Comparison of ENCODE assay signal across 8 cellular contexts in the genomic region with DNA sequence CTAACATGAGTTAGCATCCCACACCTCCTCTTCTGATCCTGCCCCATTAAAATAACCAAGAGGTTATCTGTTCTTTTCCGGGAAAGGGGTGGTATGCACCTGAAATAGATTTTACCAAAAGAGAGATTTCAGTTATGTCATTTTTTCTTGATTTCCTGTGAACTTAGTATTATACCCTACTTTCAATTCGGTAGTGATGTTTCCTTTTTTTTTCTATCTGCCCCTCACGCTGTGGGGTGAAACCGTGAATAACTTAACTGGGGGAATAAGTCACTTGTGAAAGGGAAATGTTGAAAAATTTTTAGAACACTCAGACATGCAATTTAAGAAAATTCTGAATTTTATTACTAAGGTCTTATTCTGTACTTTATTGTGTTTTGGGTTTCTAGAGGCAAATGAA.
DNase-seq lines count a peak whose midpoint lies in the region; ATAC-seq and TF ChIP-seq lines count a peak whose summit lies in the region.
"Not testable (repeated sequence)": the region's sequence is repeated elsewhere in the genome, so short reads cannot be mapped to it uniquely, and the experiment has no call there.

No MANE protein-coding gene starts in this region.

- not testable (repeated sequence) for DNase-seq in CD8-positive, alpha-beta T cell; activated CD4-positive, alpha-beta T cell treated with anti-CD3 and anti-CD28 coated beads for 36 hours; activated CD8-positive, alpha-beta T cell treated with anti-CD3 and anti-CD28 coated beads, Interleukin-2, amount 10 ng/mL, durations not matched to agents 7 days and 5 days; activated T-cell treated with anti-CD3 and anti-CD28 coated beads, Interleukin-2, amount 50 U/mL, for 72 hours; activated naive CD4-positive, alpha-beta T cell treated with anti-CD3 and anti-CD28 coated beads, Interleukin-2, amount 10 ng/mL, durations not matched to agents 7 days and 5 days; activated naive CD8-positive, alpha-beta T cell treated with anti-CD3 and anti-CD28 coated beads for 36 hours; natural killer cell treated with Interleukin-12 subunit alpha and Interleukin-12 subunit beta and Interleukin-15 and Interleukin-18, amount 100 ng/mL, for 72 hours (ENCODE audit: low spot score); stimulated activated naive CD8-positive, alpha-beta T cell treated with anti-CD3 and anti-CD28 coated beads, Interleukin-15, amount 100 ng/mL, for 72 hours

- not testable (repeated sequence) for H3K27me3 ChIP-seq in CD8-positive, alpha-beta T cell (ENCODE audit: insufficient read depth, low read length)

- not testable (repeated sequence) for TF ChIP-seq CTCF in CD8-positive, alpha-beta T cell (IDR thresholded peaks at IDR 0.05)

- not testable (repeated sequence) for H3K4me1 ChIP-seq in CD8-positive, alpha-beta T cell (ENCODE audit: insufficient read depth, low read length)

- POLR2A ChIA-PET in CD8-positive, alpha-beta T cell (lab: Charles Lee); activated CD4-positive, alpha-beta T cell treated with anti-CD3 and anti-CD28 coated beads for 36 hours (lab: Charles Lee); activated CD8-positive, alpha-beta T cell treated with anti-CD3 and anti-CD28 coated beads, Interleukin-2, amount 10 ng/mL, durations not matched to agents 7 days and 5 days (lab: Charles Lee): not testable (repeated sequence)

- not testable (repeated sequence) for H3K36me3 ChIP-seq in CD8-positive, alpha-beta T cell (ENCODE audit: insufficient read depth, low read length)

- CTCF ChIA-PET in CD8-positive, alpha-beta T cell (lab: Charles Lee); activated CD4-positive, alpha-beta T cell treated with anti-CD3 and anti-CD28 coated beads for 36 hours (lab: Charles Lee); activated CD8-positive, alpha-beta T cell treated with anti-CD3 and anti-CD28 coated beads, Interleukin-2, amount 10 ng/mL, durations not matched to agents 7 days and 5 days (lab: Charles Lee); activated naive CD4-positive, alpha-beta T cell treated with anti-CD3 and anti-CD28 coated beads, Interleukin-2, amount 10 ng/mL, durations not matched to agents 7 days and 5 days (lab: Charles Lee): not testable (repeated sequence)

- H3K27me3 Mint-ChIP-seq in CD8-positive, alpha-beta T cell (ENCODE audit: low read depth); activated CD4-positive, alpha-beta T cell treated with anti-CD3 and anti-CD28 coated beads for 36 hours; activated CD8-positive, alpha-beta T cell treated with anti-CD3 and anti-CD28 coated beads, Interleukin-2, amount 10 ng/mL, durations not matched to agents 7 days and 5 days (ENCODE audit: low read depth); activated T-cell treated with anti-CD3 and anti-CD28 coated beads, Interleukin-2, amount 50 U/mL, for 72 hours (ENCODE audit: low read depth); activated naive CD4-positive, alpha-beta T cell treated with anti-CD3 and anti-CD28 coated beads, Interleukin-2, amount 10 ng/mL, durations not matched to agents 7 days and 5 days; activated naive CD8-positive, alpha-beta T cell treated with anti-CD3 and anti-CD28 coated beads for 36 hours; natural killer cell treated with Interleukin-12 subunit alpha and Interleukin-12 subunit beta and Interleukin-15 and Interleukin-18, amount 100 ng/mL, for 72 hours; stimulated activated naive CD8-positive, alpha-beta T cell treated with anti-CD3 and anti-CD28 coated beads, Interleukin-15, amount 100 ng/mL, for 72 hours: not testable (repeated sequence)

- peaks cover 22% of the 10 kb centered on the region for H3K36me3 Mint-ChIP-seq in CD8-positive, alpha-beta T cell
- H3K36me3 Mint-ChIP-seq in activated CD4-positive, alpha-beta T cell treated with anti-CD3 and anti-CD28 coated beads for 36 hours (ENCODE audit: low read depth), result peaks cover 17% of the 10 kb centered on the region
- H3K36me3 Mint-ChIP-seq in activated CD8-positive, alpha-beta T cell treated with anti-CD3 and anti-CD28 coated beads, Interleukin-2, amount 10 ng/mL, durations not matched to agents 7 days and 5 days (ENCODE audit: low read depth), result peaks cover 20% of the 10 kb centered on the region
- H3K36me3 Mint-ChIP-seq in activated T-cell treated with anti-CD3 and anti-CD28 coated beads, Interleukin-2, amount 50 U/mL, for 72 hours (ENCODE audit: insufficient read depth in 2 of 2); natural killer cell treated with Interleukin-12 subunit alpha and Interleukin-12 subunit beta and Interleukin-15 and Interleukin-18, amount 100 ng/mL, for 72 hours: not testable (repeated sequence)
- H3K36me3 Mint-ChIP-seq in activated naive CD4-positive, alpha-beta T cell treated with anti-CD3 and anti-CD28 coated beads, Interleukin-2, amount 10 ng/mL, durations not matched to agents 7 days and 5 days, result peaks cover 23% of the 10 kb centered on the region
- peaks cover 32% of the 10 kb centered on the region for H3K36me3 Mint-ChIP-seq in activated naive CD8-positive, alpha-beta T cell treated with anti-CD3 and anti-CD28 coated beads for 36 hours

- H3K4me3 ChIP-seq in CD8-positive, alpha-beta T cell (ENCODE audit: low read depth, low read length), result not testable (repeated sequence)

- not testable (repeated sequence) for ATAC-seq in CD8-positive, alpha-beta T cell; activated CD8-positive, alpha-beta T cell treated with anti-CD3 and anti-CD28 coated beads, Interleukin-2, amount 10 ng/mL, durations not matched to agents 7 days and 5 days; natural killer cell treated with Interleukin-12 subunit alpha and Interleukin-12 subunit beta and Interleukin-15 and Interleukin-18, amount 100 ng/mL, for 72 hours
- peak; percentile 43 for ATAC-seq in activated CD4-positive, alpha-beta T cell treated with anti-CD3 and anti-CD28 coated beads for 36 hours
- ATAC-seq in activated T-cell treated with anti-CD3 and anti-CD28 coated beads, Interleukin-2, amount 50 U/mL, for 72 hours (replicated peaks in 1 of 2), result peak in 1 of 2 donors; percentile 31
- ATAC-seq in stimulated activated naive CD8-positive, alpha-beta T cell treated with anti-CD3 and anti-CD28 coated beads, Interleukin-15, amount 100 ng/mL, for 72 hours, result peak; percentile 48

- H3K4me3 Mint-ChIP-seq in CD8-positive, alpha-beta T cell; activated CD4-positive, alpha-beta T cell treated with anti-CD3 and anti-CD28 coated beads for 36 hours; activated naive CD4-positive, alpha-beta T cell treated with anti-CD3 and anti-CD28 coated beads, Interleukin-2, amount 10 ng/mL, durations not matched to agents 7 days and 5 days: not testable (repeated sequence)
- peak overlapping the region; percentile 42 for H3K4me3 Mint-ChIP-seq in activated CD8-positive, alpha-beta T cell treated with anti-CD3 and anti-CD28 coated beads, Interleukin-2, amount 10 ng/mL, durations not matched to agents 7 days and 5 days
- peak overlapping the region; percentile 8 to 76 for H3K4me3 Mint-ChIP-seq in activated T-cell treated with anti-CD3 and anti-CD28 coated beads, Interleukin-2, amount 50 U/mL, for 72 hours
- H3K4me3 Mint-ChIP-seq in activated naive CD8-positive, alpha-beta T cell treated with anti-CD3 and anti-CD28 coated beads for 36 hours, result peak overlapping the region; percentile 42
- H3K4me3 Mint-ChIP-seq in natural killer cell treated with Interleukin-12 subunit alpha and Interleukin-12 subunit beta and Interleukin-15 and Interleukin-18, amount 100 ng/mL, for 72 hours, result peak overlapping the region; percentile 13
- H3K4me3 Mint-ChIP-seq in stimulated activated naive CD8-positive, alpha-beta T cell treated with anti-CD3 and anti-CD28 coated beads, Interleukin-15, amount 100 ng/mL, for 72 hours, result peak overlapping the region; percentile 43 to 46

- peaks cover 11% of the 10 kb centered on the region for H3K4me1 Mint-ChIP-seq in CD8-positive, alpha-beta T cell (ENCODE audit: low read depth)
- peaks cover 14% of the 10 kb centered on the region for H3K4me1 Mint-ChIP-seq in activated CD4-positive, alpha-beta T cell treated with anti-CD3 and anti-CD28 coated beads for 36 hours
- H3K4me1 Mint-ChIP-seq in activated CD8-positive, alpha-beta T cell treated with anti-CD3 and anti-CD28 coated beads, Interleukin-2, amount 10 ng/mL, durations not matched to agents 7 days and 5 days (ENCODE audit: low read depth), result peaks cover 16% of the 10 kb centered on the region
- H3K4me1 Mint-ChIP-seq in activated T-cell treated with anti-CD3 and anti-CD28 coated beads, Interleukin-2, amount 50 U/mL, for 72 hours (ENCODE audit: low read depth), result peaks cover 19% of the 10 kb centered on the region
- H3K4me1 Mint-ChIP-seq in activated naive CD4-positive, alpha-beta T cell treated with anti-CD3 and anti-CD28 coated beads, Interleukin-2, amount 10 ng/mL, durations not matched to agents 7 days and 5 days, result peaks cover 18% of the 10 kb centered on the region
- H3K4me1 Mint-ChIP-seq in activated naive CD8-positive, alpha-beta T cell treated with anti-CD3 and anti-CD28 coated beads for 36 hours, result peaks cover 15% of the 10 kb centered on the region
- peaks cover 9 to 15% of the 10 kb centered on the region in 2 donors for H3K4me1 Mint-ChIP-seq in natural killer cell treated with Interleukin-12 subunit alpha and Interleukin-12 subunit beta and Interleukin-15 and Interleukin-18, amount 100 ng/mL, for 72 hours (ENCODE audit: low read depth in 2 of 2)
- H3K4me1 Mint-ChIP-seq in stimulated activated naive CD8-positive, alpha-beta T cell treated with anti-CD3 and anti-CD28 coated beads, Interleukin-15, amount 100 ng/mL, for 72 hours, result peaks cover 19% of the 10 kb centered on the region

- intact Hi-C loops in CD8-positive, alpha-beta T cell (cut with DNase I, micrococcal nuclease); activated CD4-positive, alpha-beta T cell treated with anti-CD3 and anti-CD28 coated beads for 36 hours (cut with DNase I, micrococcal nuclease): not testable (repeated sequence)

- peak overlapping the region; percentile 16 for H3K27ac Mint-ChIP-seq in CD8-positive, alpha-beta T cell
- peak overlapping the region; percentile 69 for H3K27ac Mint-ChIP-seq in activated CD4-positive, alpha-beta T cell treated with anti-CD3 and anti-CD28 coated beads for 36 hours
- H3K27ac Mint-ChIP-seq in activated CD8-positive, alpha-beta T cell treated with anti-CD3 and anti-CD28 coated beads, Interleukin-2, amount 10 ng/mL, durations not matched to agents 7 days and 5 days, result peak overlapping the region; percentile 26
- H3K27ac Mint-ChIP-seq in activated T-cell treated with anti-CD3 and anti-CD28 coated beads, Interleukin-2, amount 50 U/mL, for 72 hours, result peak overlapping the region; percentile 59
- peak overlapping the region; percentile 26 for H3K27ac Mint-ChIP-seq in activated naive CD4-positive, alpha-beta T cell treated with anti-CD3 and anti-CD28 coated beads, Interleukin-2, amount 10 ng/mL, durations not matched to agents 7 days and 5 days
- H3K27ac Mint-ChIP-seq in activated naive CD8-positive, alpha-beta T cell treated with anti-CD3 and anti-CD28 coated beads for 36 hours, result peak overlapping the region; percentile 89
- peak overlapping the region in 1 of 2 donors; percentile 54 for H3K27ac Mint-ChIP-seq in natural killer cell treated with Interleukin-12 subunit alpha and Interleukin-12 subunit beta and Interleukin-15 and Interleukin-18, amount 100 ng/mL, for 72 hours
- not testable (repeated sequence) for H3K27ac Mint-ChIP-seq in stimulated activated naive CD8-positive, alpha-beta T cell treated with anti-CD3 and anti-CD28 coated beads, Interleukin-15, amount 100 ng/mL, for 72 hours

- not testable (repeated sequence) for H3K9me3 Mint-ChIP-seq in CD8-positive, alpha-beta T cell; activated CD4-positive, alpha-beta T cell treated with anti-CD3 and anti-CD28 coated beads for 36 hours (ENCODE audit: low read depth); activated CD8-positive, alpha-beta T cell treated with anti-CD3 and anti-CD28 coated beads, Interleukin-2, amount 10 ng/mL, durations not matched to agents 7 days and 5 days (ENCODE audit: insufficient read depth); activated T-cell treated with anti-CD3 and anti-CD28 coated beads, Interleukin-2, amount 50 U/mL, for 72 hours; activated naive CD4-positive, alpha-beta T cell treated with anti-CD3 and anti-CD28 coated beads, Interleukin-2, amount 10 ng/mL, durations not matched to agents 7 days and 5 days; activated naive CD8-positive, alpha-beta T cell treated with anti-CD3 and anti-CD28 coated beads for 36 hours; natural killer cell treated with Interleukin-12 subunit alpha and Interleukin-12 subunit beta and Interleukin-15 and Interleukin-18, amount 100 ng/mL, for 72 hours; stimulated activated naive CD8-positive, alpha-beta T cell treated with anti-CD3 and anti-CD28 coated beads, Interleukin-15, amount 100 ng/mL, for 72 hours

- H3K9me3 ChIP-seq in CD8-positive, alpha-beta T cell (ENCODE audit: low read length), result not testable (repeated sequence)

- not testable (repeated sequence) for H3K27ac ChIP-seq in CD8-positive, alpha-beta T cell (ENCODE audit: low read depth, low read length)
